In genomic region chr20:42923348-42923918, GRCh38 we compare ENCODE assay signal across 26 cellular contexts.
"Had no signal": no experiment of that assay in that cellular context is flagged by ENCODE, and none has a peak within 500 bp of the region (broad histone marks: within the 10 kb centered on the region; RNA-seq: fewer than 3 reads in every experiment).

No MANE protein-coding gene starts in this region.

- DNase-seq: colonic mucosa; dermis blood vessel endothelial cell; effector memory CD4-positive, alpha-beta T cell; foreskin keratinocyte; heart left ventricle; left colon; left ventricle myocardium superior; lower lobe of right lung; natural killer cell; pancreas; stimulated activated CD4-positive, alpha-beta T cell treated with anti-CD3 and anti-CD28 coated beads, Interleukin-12 subunit alpha, Interleukin-12 subunit beta, amount 100 ng/mL, for 4 hours; stimulated activated CD4-positive, alpha-beta T cell treated with anti-CD3 and anti-CD28 coated beads, Interleukin-1b, Interleukin-23, amount 100 ng/mL, for 48 hours; stimulated activated CD4-positive, alpha-beta T cell treated with anti-CD3 and anti-CD28 coated beads, Interleukin-4, amount 100 ng/mL, for 1 hour; stimulated activated CD8-positive, alpha-beta memory T cell treated with anti-CD3 and anti-CD28 coated beads, Interleukin-4, amount 100 ng/mL, for 48 hours; stimulated activated naive CD4-positive, alpha-beta T cell; stimulated activated naive CD8-positive, alpha-beta T cell treated with anti-CD3 and anti-CD28 coated beads, Interleukin-15, amount 100 ng/mL, for 72 hours; tibial artery had no signal

- H3K36me3 Mint-ChIP-seq: natural killer cell, type B pancreatic cell had no signal

- H3K9me3 ChIP-seq: colonic mucosa, esophagus muscularis mucosa, gastroesophageal sphincter, heart left ventricle, lower lobe of right lung, neutrophil, pancreas, tibial artery had no signal

- H3K27me3 ChIP-seq: colonic mucosa, foreskin keratinocyte, gastroesophageal sphincter, hepatocyte, neutrophil, pancreas, tibial artery had no signal

- H3K27ac ChIP-seq: colonic mucosa, esophagus muscularis mucosa, foreskin keratinocyte, gastroesophageal sphincter, heart left ventricle, hepatocyte, lower lobe of right lung, neutrophil, pancreas, tibial artery had no signal

- H2AFZ ChIP-seq: hepatocyte had no signal

- H3K4me1 Mint-ChIP-seq: natural killer cell; stimulated activated naive CD8-positive, alpha-beta T cell treated with anti-CD3 and anti-CD28 coated beads, Interleukin-15, amount 100 ng/mL, for 72 hours had no signal

- H3K27me3 Mint-ChIP-seq: progenitor cell of endocrine pancreas; stimulated activated naive CD8-positive, alpha-beta T cell treated with anti-CD3 and anti-CD28 coated beads, Interleukin-15, amount 100 ng/mL, for 72 hours had no signal

- H3K27ac Mint-ChIP-seq: natural killer cell; progenitor cell of endocrine pancreas; stimulated activated naive CD8-positive, alpha-beta T cell treated with anti-CD3 and anti-CD28 coated beads, Interleukin-15, amount 100 ng/mL, for 72 hours; type B pancreatic cell had no signal

- H3K4me1 ChIP-seq: colonic mucosa, esophagus muscularis mucosa, foreskin keratinocyte, gastroesophageal sphincter, lower lobe of right lung, pancreas, tibial artery had no signal

- H3K4me3 Mint-ChIP-seq: natural killer cell; neural crest cell; stimulated activated naive CD8-positive, alpha-beta T cell treated with anti-CD3 and anti-CD28 coated beads, Interleukin-15, amount 100 ng/mL, for 72 hours; type B pancreatic cell had no signal

- H3K4me2 ChIP-seq: hepatocyte, smooth muscle cell had no signal

- H3K36me3 ChIP-seq: colonic mucosa, esophagus muscularis mucosa, gastroesophageal sphincter, heart left ventricle, lower lobe of right lung, neutrophil, pancreas, tibial artery had no signal

- H3K4me3 ChIP-seq: colonic mucosa, esophagus muscularis mucosa, gastroesophageal sphincter, heart left ventricle, hepatocyte, lower lobe of right lung, pancreas, smooth muscle cell, tibial artery had no signal

- H3K79me2 ChIP-seq: hepatocyte had no signal

- ATAC-seq: foreskin keratinocyte; gastroesophageal sphincter; heart left ventricle; left colon; left ventricle myocardium superior; lower lobe of right lung; natural killer cell; pancreas; sciatic nerve; stimulated activated naive CD8-positive, alpha-beta T cell treated with anti-CD3 and anti-CD28 coated beads, Interleukin-15, amount 100 ng/mL, for 72 hours had no signal
